21 cellular contexts compared by ENCODE assay signal in the genomic region with DNA sequence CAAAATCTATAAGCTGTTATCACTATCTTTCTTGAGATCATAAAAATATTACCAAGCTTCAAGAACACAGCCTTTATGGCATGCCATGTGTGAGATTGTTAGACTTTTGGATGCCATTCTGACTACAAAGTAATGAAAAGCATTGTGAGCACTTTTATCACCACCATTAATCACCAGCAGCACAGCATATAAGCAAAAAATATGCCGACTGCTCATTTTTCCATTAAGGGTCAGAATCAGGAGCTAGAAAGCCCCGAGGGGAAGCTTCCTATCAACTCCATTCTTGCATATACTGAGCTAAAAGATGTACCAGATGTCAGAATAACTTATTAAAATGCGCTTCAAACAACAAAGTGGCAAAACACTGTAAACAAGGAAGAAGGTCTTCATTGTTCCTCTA.
DNase-seq lines count a peak whose midpoint lies in the region; ATAC-seq and TF ChIP-seq lines count a peak whose summit lies in the region.
"Had no signal": no experiment of that assay in that cellular context is flagged by ENCODE, and none has a peak within 500 bp of the region (broad histone marks: within the 10 kb centered on the region; RNA-seq: fewer than 3 reads in every experiment).

No MANE protein-coding gene starts in this region.

- no peaks in the 10 kb centered on the region for H3K27me3 Mint-ChIP-seq in effector memory CD8-positive, alpha-beta T cell
- H3K27me3 Mint-ChIP-seq: CD4-positive, CD25-positive, alpha-beta regulatory T cell; memory B cell had no signal

- peak; percentile 2; the same call in 1 of the 2 replicates for TF ChIP-seq CTCF in C4-2B (conservative IDR thresholded peaks at IDR 0.05)

- H3K36me3 Mint-ChIP-seq in effector memory CD8-positive, alpha-beta T cell (ENCODE audit: insufficient read depth): no peaks in the 10 kb centered on the region

- H3K4me3 Mint-ChIP-seq in effector memory CD8-positive, alpha-beta T cell: no peak overlapping the region
- H3K4me3 Mint-ChIP-seq: CD4-positive, CD25-positive, alpha-beta regulatory T cell; memory B cell; nephron had no signal

- H3K9me3 Mint-ChIP-seq in effector memory CD8-positive, alpha-beta T cell: peaks cover 0 to 1% of the 10 kb centered on the region in 2 donors

- H3K27ac Mint-ChIP-seq in effector memory CD8-positive, alpha-beta T cell: no peak overlapping the region
- H3K27ac Mint-ChIP-seq: CD4-positive, CD25-positive, alpha-beta regulatory T cell; nephron had no signal

- H3K27ac ChIP-seq in C4-2B: no peak overlapping the region
- H3K27ac ChIP-seq: colonic mucosa, left lung, SJCRH30, upper lobe of left lung had no signal

- peak; percentile 61 for ATAC-seq in SK-N-SH treated with all-trans-retinoic acid at 6 μM for 48 hours
- ATAC-seq in effector memory CD8-positive, alpha-beta T cell (replicated peaks): no peak
- ATAC-seq: left lung, Panc1 had no signal

- peaks cover 5 to 21% of the 10 kb centered on the region in 2 donors for H3K4me1 Mint-ChIP-seq in effector memory CD8-positive, alpha-beta T cell (ENCODE audit: low read depth in 2 of 2)
- H3K4me1 Mint-ChIP-seq: nephron had no signal

- DNase-seq in EL: peak; percentile 7
- DNase-seq in foreskin melanocyte: peak; percentile 52
- DNase-seq in SKM-1 (lab: John Stamatoyannopoulos, UW; ENCODE audit: unreplicated experiment): no peak
- no peak for DNase-seq in effector memory CD8-positive, alpha-beta T cell
- DNase-seq in GM03348 (ENCODE audit: low spot score): no peak
- DNase-seq: activated CD4-positive, alpha-beta T cell treated with anti-CD3 and anti-CD28 coated beads, Interleukin-2, amount 50 U/mL, for 48 hours; activated gamma-delta T cell treated with Interleukin-2 at 50 U/mL for 16 hours; CD4-positive, CD25-positive, alpha-beta regulatory T cell; colonic mucosa; effector CD4-positive, alpha-beta T cell; head of caudate nucleus; left lung; NCI-H748 treated with DMSO at 0.1 percent for 48 hours; SJCRH30; stimulated activated naive CD4-positive, alpha-beta T cell; upper lobe of left lung had no signal

TF ChIP-seq in SK-N-SH treated with all-trans-retinoic acid at 6 μM for 48 hours, 23 proteins besides CTCF, POLR2A, EP300 and RAD21:
- no peak; the same call in 1 of the 2 replicates for TF ChIP-seq ISL1 (CRISPR knock-in tag; IDR thresholded peaks at IDR 0.05)
- TF ChIP-seq TSHZ2 (CRISPR knock-in tag; IDR thresholded peaks at IDR 0.05): peak; percentile 97
- no peak for TF ChIP-seq TOX (CRISPR knock-in tag; IDR thresholded peaks at IDR 0.05; ENCODE audit: borderline replicate concordance)
- TF ChIP-seq CREB5 (CRISPR knock-in tag; IDR thresholded peaks at IDR 0.05; ENCODE audit: low read depth): no peak
- no peak for TF ChIP-seq ZC3H10 (CRISPR knock-in tag; IDR thresholded peaks at IDR 0.05)
- no peak for TF ChIP-seq GLIS3 (CRISPR knock-in tag; IDR thresholded peaks at IDR 0.05)
- TF ChIP-seq TCF4 (CRISPR knock-in tag; IDR thresholded peaks at IDR 0.05; ENCODE audit: borderline replicate concordance): peak; percentile 72; the same call in 1 of the 2 replicates
- peak; percentile 90 for TF ChIP-seq PPARA (CRISPR knock-in tag; IDR thresholded peaks at IDR 0.05; ENCODE audit: borderline replicate concordance)
- TF ChIP-seq, protein P1, sequence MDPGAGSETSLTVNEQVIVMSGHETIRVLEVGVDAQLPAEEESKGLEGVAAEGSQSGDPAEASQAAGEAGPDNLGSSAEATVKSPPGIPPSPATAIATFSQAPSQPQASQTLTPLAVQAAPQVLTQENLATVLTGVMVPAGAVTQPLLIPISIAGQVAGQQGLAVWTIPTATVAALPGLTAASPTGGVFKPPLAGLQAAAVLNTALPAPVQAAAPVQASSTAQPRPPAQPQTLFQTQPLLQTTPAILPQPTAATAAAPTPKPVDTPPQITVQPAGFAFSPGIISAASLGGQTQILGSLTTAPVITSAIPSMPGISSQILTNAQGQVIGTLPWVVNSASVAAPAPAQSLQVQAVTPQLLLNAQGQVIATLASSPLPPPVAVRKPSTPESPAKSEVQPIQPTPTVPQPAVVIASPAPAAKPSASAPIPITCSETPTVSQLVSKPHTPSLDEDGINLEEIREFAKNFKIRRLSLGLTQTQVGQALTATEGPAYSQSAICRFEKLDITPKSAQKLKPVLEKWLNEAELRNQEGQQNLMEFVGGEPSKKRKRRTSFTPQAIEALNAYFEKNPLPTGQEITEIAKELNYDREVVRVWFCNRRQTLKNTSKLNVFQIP (CRISPR knock-in tag; IDR thresholded peaks at IDR 0.05; ENCODE audit: borderline replicate concordance, low read depth): no peak; the same call in 1 of the 2 replicates
- peak; percentile 52; the same call in 1 of the 2 replicates for TF ChIP-seq SNAI2 (CRISPR knock-in tag; IDR thresholded peaks at IDR 0.05)
- TF ChIP-seq ESRRG (CRISPR knock-in tag; IDR thresholded peaks at IDR 0.05): no peak
- peak; percentile 13; the same call in 1 of the 2 replicates for TF ChIP-seq ZNF8 (CRISPR knock-in tag; IDR thresholded peaks at IDR 0.05)
- TF ChIP-seq ARNTL (CRISPR knock-in tag; IDR thresholded peaks at IDR 0.05; ENCODE audit: borderline replicate concordance, low read depth): no peak
- TF ChIP-seq OSR1 (CRISPR knock-in tag; IDR thresholded peaks at IDR 0.05): no peak
- TF ChIP-seq ZFP3 (CRISPR knock-in tag; IDR thresholded peaks at IDR 0.05): no peak
- TF ChIP-seq BACH2 (CRISPR knock-in tag; IDR thresholded peaks at IDR 0.05; ENCODE audit: borderline replicate concordance): no peak
- no peak for TF ChIP-seq RARB (CRISPR knock-in tag; IDR thresholded peaks at IDR 0.05)
- no peak for TF ChIP-seq ZNF565 (CRISPR knock-in tag; conservative IDR thresholded peaks at IDR 0.05; ENCODE audit: low read depth)
- TF ChIP-seq, protein P2, sequence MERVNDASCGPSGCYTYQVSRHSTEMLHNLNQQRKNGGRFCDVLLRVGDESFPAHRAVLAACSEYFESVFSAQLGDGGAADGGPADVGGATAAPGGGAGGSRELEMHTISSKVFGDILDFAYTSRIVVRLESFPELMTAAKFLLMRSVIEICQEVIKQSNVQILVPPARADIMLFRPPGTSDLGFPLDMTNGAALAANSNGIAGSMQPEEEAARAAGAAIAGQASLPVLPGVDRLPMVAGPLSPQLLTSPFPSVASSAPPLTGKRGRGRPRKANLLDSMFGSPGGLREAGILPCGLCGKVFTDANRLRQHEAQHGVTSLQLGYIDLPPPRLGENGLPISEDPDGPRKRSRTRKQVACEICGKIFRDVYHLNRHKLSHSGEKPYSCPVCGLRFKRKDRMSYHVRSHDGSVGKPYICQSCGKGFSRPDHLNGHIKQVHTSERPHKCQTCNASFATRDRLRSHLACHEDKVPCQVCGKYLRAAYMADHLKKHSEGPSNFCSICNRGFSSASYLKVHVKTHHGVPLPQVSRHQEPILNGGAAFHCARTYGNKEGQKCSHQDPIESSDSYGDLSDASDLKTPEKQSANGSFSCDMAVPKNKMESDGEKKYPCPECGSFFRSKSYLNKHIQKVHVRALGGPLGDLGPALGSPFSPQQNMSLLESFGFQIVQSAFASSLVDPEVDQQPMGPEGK (CRISPR knock-in tag; IDR thresholded peaks at IDR 0.05; ENCODE audit: borderline replicate concordance): 0 out of 2 replicates have a peak, but pooled peaks have one; percentile 57
- TF ChIP-seq ZFP30 (CRISPR knock-in tag; IDR thresholded peaks at IDR 0.05): no peak

Comparison
In these comparisons a context has a peak if more than half of its experiments do, and no peak if none do; other contexts are left out.
1. DNase-seq: peak in EL (single experiment) and foreskin melanocyte (single experiment); none in SKM-1 (single experiment), effector memory CD8-positive, alpha-beta T cell (0 of 3) and GM03348 (single experiment).